13 cellular contexts compared by ENCODE assay signal in the genomic region with DNA sequence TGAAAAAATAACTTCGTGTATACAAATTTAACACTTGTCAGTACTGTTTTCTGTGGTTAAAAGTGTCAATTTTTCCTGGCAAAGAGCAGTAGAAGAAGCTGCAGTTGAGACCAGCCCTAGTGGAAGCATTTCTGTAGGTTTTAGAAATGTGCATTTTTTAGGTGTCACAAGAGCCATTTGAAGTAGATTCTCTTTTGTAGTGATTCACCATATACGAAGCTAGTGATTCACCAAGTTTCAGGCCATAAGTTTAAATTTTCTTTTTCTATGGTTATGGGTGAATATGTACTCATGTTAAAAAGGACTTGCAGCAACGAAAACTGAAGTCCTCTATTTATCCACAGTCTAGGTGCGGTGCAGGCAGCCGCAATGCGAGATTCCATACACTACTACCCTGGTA. TPM values are rescaled to one million over a fixed set of nuclear protein-coding genes. Genes with fewer than 3 reads are reported as not detected.
DNase-seq lines count a peak whose midpoint lies in the region; ATAC-seq, FAIRE-seq and TF ChIP-seq lines count a peak whose summit lies in the region.
"Had no signal": no experiment of that assay in that cellular context is flagged by ENCODE, and none has a peak within 500 bp of the region (broad histone marks: within the 10 kb centered on the region; RNA-seq: fewer than 3 reads in every experiment).

No MANE protein-coding gene starts in this region.

- no peak overlapping the region for H3K4me3 ChIP-seq in CD8-positive, alpha-beta memory T cell (ENCODE audit: low read length)
- peak overlapping the region; percentile 56 for H3K4me3 ChIP-seq in Loucy (ENCODE audit: low read length, poor library complexity, severe bottlenecking)
- H3K4me3 ChIP-seq in astrocyte (ENCODE audit: insufficient read depth, low read depth, low read length) = peak overlapping the region; percentile 90
- H3K4me3 ChIP-seq in mesenchymal stem cell (ENCODE audit: insufficient read depth in 1 of 2, low read depth in 1 of 2, low read length in 2 of 2) = peak overlapping the region in 1 of 2 experiments; percentile 93

- no peak overlapping the region for H3K9ac ChIP-seq in Loucy (ENCODE audit: low read depth, low read length, poor library complexity, severe bottlenecking)
- peak overlapping the region; percentile 51 for H3K9ac ChIP-seq in astrocyte (ENCODE audit: low read length)
- H3K9ac ChIP-seq in mesenchymal stem cell (ENCODE audit: low read length) = peak overlapping the region; percentile 100

- no peak overlapping the region for H2BK120ac ChIP-seq in mesenchymal stem cell (ENCODE audit: low read depth, low read length)

- peak overlapping the region; percentile 50 to 84 (median 70) for H3K27ac Mint-ChIP-seq in CD8-positive, alpha-beta memory T cell
- peak overlapping the region; percentile 58 for H3K27ac Mint-ChIP-seq in astrocyte (ENCODE audit: unreplicated experiment)

- FAIRE-seq in astrocyte (lab: Jason Lieb, UNC) = no peak
- FAIRE-seq: H1 had no signal

- H4K8ac ChIP-seq in mesenchymal stem cell (ENCODE audit: low read length) = no peak overlapping the region

- TF ChIP-seq CTCF in Loucy (conservative IDR thresholded peaks at IDR 0.05; ENCODE audit: low read length) (no peak), astrocyte (IDR thresholded peaks at IDR 0.05; ENCODE audit: insufficient read depth, low read depth, low read length) (no peak)

- H3F3A ChIP-seq in Loucy (ENCODE audit: low read depth) = no peaks in the 10 kb centered on the region

- 100% methylated on average over 4 of the region's 6 CpGs for WGBS in mesenchymal stem cell

- peaks cover 52 to 73% (median 66%) of the 10 kb centered on the region in 3 donors for H3K4me1 Mint-ChIP-seq in CD8-positive, alpha-beta memory T cell
- peaks cover 37% of the 10 kb centered on the region for H3K4me1 Mint-ChIP-seq in astrocyte (ENCODE audit: low read depth, unreplicated experiment)

- TF ChIP-seq POLR2A in erythroblast (IDR thresholded peaks at IDR 0.05; ENCODE audit: low read length) = no peak

- no peaks in the 10 kb centered on the region for H3K79me1 ChIP-seq in mesenchymal stem cell (replicated peaks; ENCODE audit: low read length, poor library complexity, severe bottlenecking)

- peak overlapping the region in 5 of 7 donors; percentile 31 to 71 (median 49) for H3K4me3 Mint-ChIP-seq in CD8-positive, alpha-beta memory T cell
- H3K4me3 Mint-ChIP-seq in astrocyte (ENCODE audit: unreplicated experiment) = peak overlapping the region; percentile 88

- H2AK5ac ChIP-seq in mesenchymal stem cell (ENCODE audit: low read length, severe bottlenecking) = peak overlapping the region; percentile 3

- H4K20me1 ChIP-seq in Loucy (ENCODE audit: insufficient read depth, low read length, poor library complexity, severe bottlenecking) (peaks cover 63% of the 10 kb centered on the region), astrocyte (ENCODE audit: insufficient read depth, low read length) (peaks cover 9% of the 10 kb centered on the region)

- no peak overlapping the region for H2AFZ ChIP-seq in Loucy (ENCODE audit: low read length)
- no peak overlapping the region for H2AFZ ChIP-seq in astrocyte (ENCODE audit: low read depth, low read length)
- H2AFZ ChIP-seq in mesenchymal stem cell (ENCODE audit: low read depth, low read length) = no peak overlapping the region

- no peak for ATAC-seq in HG02884 (IDR thresholded peaks at IDR 0.05; ENCODE audit: unreplicated experiment)
- no peak for ATAC-seq in HG02623 (IDR thresholded peaks at IDR 0.05; ENCODE audit: unreplicated experiment)
- ATAC-seq in GM19395 (IDR thresholded peaks at IDR 0.05; ENCODE audit: unreplicated experiment) = no peak

- H3K36me3 Mint-ChIP-seq in CD8-positive, alpha-beta memory T cell = peaks cover 5 to 71% (median 22%) of the 10 kb centered on the region in 3 donors
- H3K36me3 Mint-ChIP-seq in astrocyte (ENCODE audit: low read depth, unreplicated experiment) = peaks cover 21% of the 10 kb centered on the region

- POLR2A ChIA-PET in CD8-positive, alpha-beta memory T cell (lab: Charles Lee) = interaction anchor here (0.6 kb wide), 1 partner anchor 67 kb away, joined by 3 read pairs; no protein-coding TSS in a partner anchor

- H3K4ac ChIP-seq in mesenchymal stem cell (ENCODE audit: low read depth in 1 of 2, low read length in 2 of 2) = no peak overlapping the region

- no peak overlapping the region for H3K23ac ChIP-seq in mesenchymal stem cell (ENCODE audit: low read length in 2 of 2)

- no peak overlapping the region for H3K18ac ChIP-seq in mesenchymal stem cell (ENCODE audit: low read depth in 1 of 2, low read length in 2 of 2)

- DNase-seq in CD8-positive, alpha-beta memory T cell = no peak
- DNase-seq in astrocyte (ENCODE audit: low read depth) (peak; percentile 49), mesenchymal stem cell (no peak), erythroblast (lab: John Stamatoyannopoulos, UW) (no peak)
- DNase-seq: NCI-H1436 treated with DMSO at 0.1 percent for 48 hours; NCI-H526; SHP77; stimulated activated CD4-positive, alpha-beta T cell treated with anti-CD3 and anti-CD28 coated beads, Interleukin-4, amount 100 ng/mL, for 24 hours had no signal

- no peak overlapping the region for H2BK15ac ChIP-seq in mesenchymal stem cell (ENCODE audit: low read depth, poor library complexity, severe bottlenecking)

- peak overlapping the region; percentile 92 for H3K4me2 ChIP-seq in Loucy (ENCODE audit: low read depth, low read length, poor library complexity, severe bottlenecking)
- H3K4me2 ChIP-seq in astrocyte (ENCODE audit: low read length) = peak overlapping the region; percentile 92
- peak overlapping the region; percentile 25 for H3K4me2 ChIP-seq in mesenchymal stem cell (ENCODE audit: low read length, poor library complexity, severe bottlenecking)

- H3K9me2 ChIP-seq in Loucy (replicated peaks; ENCODE audit: low read depth, low read length) = no peaks in the 10 kb centered on the region

- H3K9me3 ChIP-seq in CD8-positive, alpha-beta memory T cell (ENCODE audit: low read length) = no peaks in the 10 kb centered on the region
- no peaks in the 10 kb centered on the region for H3K9me3 ChIP-seq in Loucy (ENCODE audit: insufficient read depth, low read depth, low read length)
- H3K9me3 ChIP-seq in astrocyte (ENCODE audit: insufficient read depth, low read depth, low read length) = no peaks in the 10 kb centered on the region
- no peaks in the 10 kb centered on the region for H3K9me3 ChIP-seq in mesenchymal stem cell (ENCODE audit: control insufficient read depth, low read length)

- H3K9me3 Mint-ChIP-seq in CD8-positive, alpha-beta memory T cell = no peaks in the 10 kb centered on the region
- H3K9me3 Mint-ChIP-seq in astrocyte (ENCODE audit: unreplicated experiment) = no peaks in the 10 kb centered on the region

- H3K27ac ChIP-seq in CD8-positive, alpha-beta memory T cell (ENCODE audit: low read depth, low read length) = no peak overlapping the region
- H3K27ac ChIP-seq in astrocyte (ENCODE audit: low read depth, low read length) (peak overlapping the region; percentile 56), mesenchymal stem cell (ENCODE audit: low read length, poor library complexity, severe bottlenecking) (no peak overlapping the region)

- no peak overlapping the region for H2BK12ac ChIP-seq in mesenchymal stem cell (ENCODE audit: low read length in 2 of 2)

- H3K27me3 ChIP-seq in CD8-positive, alpha-beta memory T cell (ENCODE audit: insufficient read depth, low read length, poor library complexity, severe bottlenecking) = no peaks in the 10 kb centered on the region
- no peaks in the 10 kb centered on the region for H3K27me3 ChIP-seq in Loucy (ENCODE audit: insufficient read depth, low read length, poor library complexity, severe bottlenecking)
- no peaks in the 10 kb centered on the region for H3K27me3 ChIP-seq in astrocyte (ENCODE audit: insufficient read depth, low read length)
- no peaks in the 10 kb centered on the region for H3K27me3 ChIP-seq in mesenchymal stem cell (ENCODE audit: control insufficient read depth in 1 of 2, insufficient read depth in 1 of 2, low read length in 2 of 2)

- H3K27me3 Mint-ChIP-seq in CD8-positive, alpha-beta memory T cell = no peaks in the 10 kb centered on the region
- H3K27me3 Mint-ChIP-seq in astrocyte (ENCODE audit: low read depth, unreplicated experiment) = no peaks in the 10 kb centered on the region

- CTCF ChIA-PET in CD8-positive, alpha-beta memory T cell (lab: Charles Lee) = interaction anchor here (1.4 kb wide), 1 partner anchor 10 kb away, joined by 3 read pairs; no protein-coding TSS in a partner anchor

- H3K14ac ChIP-seq in mesenchymal stem cell (ENCODE audit: low read length in 2 of 2) = no peak overlapping the region

- H3K4me1 ChIP-seq in CD8-positive, alpha-beta memory T cell (ENCODE audit: insufficient read depth, low read length) = peaks cover 47% of the 10 kb centered on the region
- peaks cover 59% of the 10 kb centered on the region for H3K4me1 ChIP-seq in Loucy (ENCODE audit: insufficient read depth, low read length, poor library complexity, severe bottlenecking)
- peaks cover 38% of the 10 kb centered on the region for H3K4me1 ChIP-seq in astrocyte (ENCODE audit: insufficient read depth, low read length)
- peaks cover 5% of the 10 kb centered on the region for H3K4me1 ChIP-seq in mesenchymal stem cell (ENCODE audit: control insufficient read depth, insufficient read depth, low read depth, low read length)

- H4K91ac ChIP-seq in mesenchymal stem cell (ENCODE audit: low read length) = no peak overlapping the region

- peaks cover 32% of the 10 kb centered on the region for H3K36me3 ChIP-seq in CD8-positive, alpha-beta memory T cell (ENCODE audit: insufficient read depth, low read length)
- H3K36me3 ChIP-seq in Loucy (ENCODE audit: insufficient read depth, low read length) = peaks cover 49% of the 10 kb centered on the region; the same call in 1 of the 2 replicates
- H3K36me3 ChIP-seq in astrocyte (ENCODE audit: insufficient read depth, low read length) = peaks cover 45% of the 10 kb centered on the region
- peaks cover 7 to 71% of the 10 kb centered on the region in 2 experiments for H3K36me3 ChIP-seq in mesenchymal stem cell (ENCODE audit: control insufficient read depth in 1 of 2, insufficient read depth in 2 of 2, low read depth in 1 of 2, low read length in 2 of 2)

- H2BK5ac ChIP-seq in mesenchymal stem cell (ENCODE audit: low read depth, low read length, poor library complexity, severe bottlenecking) = no peak overlapping the region

- H3K79me2 ChIP-seq in Loucy (ENCODE audit: insufficient read depth, low read length) (peaks cover 68% of the 10 kb centered on the region), astrocyte (ENCODE audit: insufficient read depth, low read length) (peaks cover 66% of the 10 kb centered on the region)

RNA-seq across cellular contexts. Expression of gene NABP1, which starts 4.2 kb away (rescaled TPM):
- 10 to 100 TPM; 44.9 to 48.2 TPM for total RNA-seq in CD8-positive, alpha-beta memory T cell
- 13.9 TPM for polyA plus RNA-seq in CD8-positive, alpha-beta memory T cell
- total RNA-seq in astrocyte = 181 and 213 TPM in 2 replicates
- polyA plus RNA-seq in mesenchymal stem cell (2013, experiment 1 of 2) = 21.4 TPM
- polyA plus RNA-seq in mesenchymal stem cell (2013, experiment 2 of 2) = 22.3 TPM

Comparison
In these comparisons a context has a peak if more than half of its experiments do, and no peak if none do; other contexts are left out.
1. H3K4me2 ChIP-seq: peak in every context shown above with its lines; median percentile 92 in Loucy; 92 in astrocyte; 25 in mesenchymal stem cell.